In genomic region chr12:123634142-123634561, GRCh38 we compare ENCODE assay signal across 8 cellular contexts. TPM values are rescaled to one million over a fixed set of nuclear protein-coding genes. Genes with fewer than 3 reads are reported as not detected.
DNase-seq lines count a peak whose midpoint lies in the region; ATAC-seq and TF ChIP-seq lines count a peak whose summit lies in the region.

No MANE protein-coding gene starts in this region.

- peaks cover 25% of the 10 kb centered on the region; the same call in 1 of the 2 replicates for H3K79me2 ChIP-seq in KMS-11 (ENCODE audit: insufficient read depth, low read depth)

- CTCF ChIA-PET in naive thymus-derived CD4-positive, alpha-beta T cell (lab: Charles Lee) = no interaction called here

- no peak for DNase-seq in central memory CD8-positive, alpha-beta T cell (ENCODE audit: low spot score in 2 of 2)
- DNase-seq in naive thymus-derived CD4-positive, alpha-beta T cell = peak in 1 of 9 donors; percentile 25
- no peak for DNase-seq in AG20443 (ENCODE audit: low spot score)
- no peak for DNase-seq in GM10266 (ENCODE audit: extremely low spot score)

- peak overlapping the region; percentile 90 for H3K4me3 ChIP-seq in BLaER1
- H3K4me3 ChIP-seq in KMS-11 (IDR thresholded peaks at IDR 0.05; ENCODE audit: insufficient read depth, low read depth, low read length) = no peak overlapping the region
- H3K4me3 ChIP-seq in naive thymus-derived CD4-positive, alpha-beta T cell (ENCODE audit: low read length) = peak overlapping the region; percentile 85

- H3K4me3 Mint-ChIP-seq in central memory CD8-positive, alpha-beta T cell = peak overlapping the region; percentile 99
- H3K4me3 Mint-ChIP-seq in naive thymus-derived CD4-positive, alpha-beta T cell = peak overlapping the region; percentile 89 to 100 (median 96)

- peak overlapping the region; percentile 99 for H3K27ac Mint-ChIP-seq in central memory CD8-positive, alpha-beta T cell (ENCODE audit: low read depth)
- peak overlapping the region; percentile 91 to 99 (median 96) for H3K27ac Mint-ChIP-seq in naive thymus-derived CD4-positive, alpha-beta T cell

- H3K4me2 ChIP-seq in BLaER1 (peak overlapping the region; percentile 95), KMS-11 (peak overlapping the region; percentile 52)

- peak overlapping the region; percentile 93 for H3K9ac ChIP-seq in BLaER1
- peak overlapping the region; percentile 86 for H3K9ac ChIP-seq in KMS-11

- H3K27me3 ChIP-seq in BLaER1 (no peaks in the 10 kb centered on the region), KMS-11 (ENCODE audit: insufficient read depth, low read depth) (no peaks in the 10 kb centered on the region)
- no peaks in the 10 kb centered on the region for H3K27me3 ChIP-seq in naive thymus-derived CD4-positive, alpha-beta T cell (ENCODE audit: control insufficient read depth in 2 of 2, insufficient read depth in 2 of 2, low read length in 2 of 2)

- POLR2A ChIA-PET in naive thymus-derived CD4-positive, alpha-beta T cell (lab: Charles Lee) = interaction anchor here (0.6 to 1.2 kb wide), 6 partner anchors 23 to 486 kb away, joined by 3 to 5 read pairs (median 4); partner anchors contain the start of gene DDX55

- TF ChIP-seq CTCF in KMS-11 (conservative IDR thresholded peaks at IDR 0.05; ENCODE audit: low read depth, low read length) = no peak
- TF ChIP-seq CTCF in GM10266 (IDR thresholded peaks at IDR 0.05; ENCODE audit: control insufficient read depth, insufficient read depth, low read depth, missing control alignments) = no peak

- peak overlapping the region; percentile 86 for H3K27ac ChIP-seq in BLaER1
- H3K27ac ChIP-seq in KMS-11 = peak overlapping the region; percentile 59
- H3K27ac ChIP-seq in naive thymus-derived CD4-positive, alpha-beta T cell (ENCODE audit: low read depth, low read length) = peak overlapping the region; percentile 91

- H3K36me3 Mint-ChIP-seq in central memory CD8-positive, alpha-beta T cell (ENCODE audit: insufficient read depth) = peaks cover 29% of the 10 kb centered on the region
- peaks cover 8 to 16% (median 11%) of the 10 kb centered on the region in 5 donors for H3K36me3 Mint-ChIP-seq in naive thymus-derived CD4-positive, alpha-beta T cell

- no peaks in the 10 kb centered on the region for H3K27me3 Mint-ChIP-seq in central memory CD8-positive, alpha-beta T cell
- H3K27me3 Mint-ChIP-seq in naive thymus-derived CD4-positive, alpha-beta T cell = no peaks in the 10 kb centered on the region

- H3K9me3 Mint-ChIP-seq in central memory CD8-positive, alpha-beta T cell = no peaks in the 10 kb centered on the region
- no peaks in the 10 kb centered on the region for H3K9me3 Mint-ChIP-seq in naive thymus-derived CD4-positive, alpha-beta T cell

- H4K20me1 ChIP-seq in BLaER1 (no peaks in the 10 kb centered on the region; the same call in 1 of the 2 replicates), KMS-11 (ENCODE audit: insufficient read depth) (no peaks in the 10 kb centered on the region)

- H3K9me3 ChIP-seq in BLaER1 = no peaks in the 10 kb centered on the region
- no peaks in the 10 kb centered on the region for H3K9me3 ChIP-seq in naive thymus-derived CD4-positive, alpha-beta T cell (ENCODE audit: control insufficient read depth in 2 of 3, low read length in 3 of 3)

- H3K36me3 ChIP-seq in BLaER1 (peaks cover 31% of the 10 kb centered on the region), KMS-11 (ENCODE audit: insufficient read depth) (no peaks in the 10 kb centered on the region)
- H3K36me3 ChIP-seq in naive thymus-derived CD4-positive, alpha-beta T cell (ENCODE audit: control insufficient read depth in 2 of 3, insufficient read depth in 3 of 3, low read length in 3 of 3) = peaks cover 8 to 21% (median 15%) of the 10 kb centered on the region in 3 experiments

- H3K4me1 ChIP-seq in BLaER1 (peaks cover 20% of the 10 kb centered on the region), KMS-11 (ENCODE audit: low read depth, poor library complexity, severe bottlenecking) (peaks cover 4% of the 10 kb centered on the region)
- peaks cover 11 to 16% of the 10 kb centered on the region in 2 donors for H3K4me1 ChIP-seq in naive thymus-derived CD4-positive, alpha-beta T cell (ENCODE audit: control insufficient read depth in 2 of 2, insufficient read depth in 2 of 2, low read length in 2 of 2)

- H3K4me1 Mint-ChIP-seq in central memory CD8-positive, alpha-beta T cell = peaks cover 33% of the 10 kb centered on the region
- H3K4me1 Mint-ChIP-seq in naive thymus-derived CD4-positive, alpha-beta T cell = peaks cover 21 to 54% (median 43%) of the 10 kb centered on the region in 7 donors

- ATAC-seq in central memory CD8-positive, alpha-beta T cell (replicated peaks; ENCODE audit: extremely low read depth, poor library complexity, severe bottlenecking) = no peak
- ATAC-seq in naive thymus-derived CD4-positive, alpha-beta T cell = no peak
- no peak for ATAC-seq in GM19023 (IDR thresholded peaks at IDR 0.05; ENCODE audit: unreplicated experiment)
- no peak for ATAC-seq in GM18858 (IDR thresholded peaks at IDR 0.05; ENCODE audit: unreplicated experiment)

- intact Hi-C loops in naive thymus-derived CD4-positive, alpha-beta T cell (cut with micrococcal nuclease) = loop anchor here (5.0 to 10.0 kb wide), 4 partner anchors 128 to 1409 kb away; partner anchors contain the start of genes CCDC92 (in 1 of the 2), DIABLO (in 1 of the 2), DNAH10 (in 1 of the 2) and ZNF664 (in 1 of the 2)

- peak overlapping the region; percentile 61 for H2AFZ ChIP-seq in KMS-11 (ENCODE audit: low read depth)

RNA-seq across cellular contexts. Expression of gene GTF2H3, which starts 0.5 kb away (rescaled TPM):
- 10 to 100 TPM; 21.4 to 39.7 (median 27.7) TPM for total RNA-seq in naive thymus-derived CD4-positive, alpha-beta T cell
- 10 to 100 TPM; 43.2 to 47.2 TPM for polyA plus RNA-seq in naive thymus-derived CD4-positive, alpha-beta T cell

RNA-seq across cellular contexts. Expression of gene EIF2B1, which starts 0.7 kb away (rescaled TPM):
- 10 to 100 TPM; 44.0 to 64.3 (median 49.5) TPM for total RNA-seq in naive thymus-derived CD4-positive, alpha-beta T cell
- 10 to 100 TPM; 70.7 to 74.3 TPM for polyA plus RNA-seq in naive thymus-derived CD4-positive, alpha-beta T cell

RNA-seq across cellular contexts. Expression of gene DDX55, which starts 32.3 kb away (rescaled TPM):
- 10 to 100 TPM; 26.0 to 54.0 (median 43.4) TPM for total RNA-seq in naive thymus-derived CD4-positive, alpha-beta T cell
- polyA plus RNA-seq in naive thymus-derived CD4-positive, alpha-beta T cell = 10 to 100 TPM; 17.1 to 21.5 TPM

RNA-seq across cellular contexts. Expression of gene TCTN2, which starts 36.8 kb away (rescaled TPM):
- 1 to 10 TPM; 2.5 to 9.1 (median 5.3) TPM for total RNA-seq in naive thymus-derived CD4-positive, alpha-beta T cell
- polyA plus RNA-seq in naive thymus-derived CD4-positive, alpha-beta T cell = 1 to 10 TPM; 1.1 to 1.6 TPM

RNA-seq across cellular contexts. Expression of gene TMED2, which starts 49.8 kb away (rescaled TPM):
- 100 to 1,000 TPM in 2 of 5 experiments, 10 to 100 TPM in 3; 74.6 to 198 (median 98.0) TPM for total RNA-seq in naive thymus-derived CD4-positive, alpha-beta T cell
- 100 to 1,000 TPM; 199 to 256 TPM for polyA plus RNA-seq in naive thymus-derived CD4-positive, alpha-beta T cell
